ENCODE assay signal across 30 cellular contexts in the genomic region with DNA sequence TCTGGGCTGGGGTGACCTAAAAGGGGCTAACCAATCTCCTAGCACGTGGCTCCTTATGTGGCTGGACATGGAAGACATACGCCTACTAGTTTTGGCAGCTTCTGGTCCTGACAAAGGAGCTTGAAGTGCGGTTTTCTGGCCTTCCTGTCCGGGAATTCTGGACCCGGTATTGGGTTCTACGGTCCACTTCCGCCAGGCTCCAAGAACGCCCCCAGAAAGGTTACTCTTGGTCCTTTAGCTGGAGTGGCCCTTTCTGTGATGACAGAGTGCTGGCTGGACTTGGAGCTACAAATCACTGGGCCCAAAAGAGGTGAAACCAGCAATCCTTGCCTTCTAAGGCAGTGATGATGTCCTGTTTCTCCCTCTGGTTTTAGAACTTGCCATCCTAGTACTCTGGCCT.
"Had no signal": no experiment of that assay in that cellular context is flagged by ENCODE, and none has a peak within 500 bp of the region (broad histone marks: within the 10 kb centered on the region; RNA-seq: fewer than 3 reads in every experiment).

No MANE protein-coding gene starts in this region.

- H3K27me3 ChIP-seq: MG63, Peyer's patch, SJCRH30 had no signal

- H3K36me3 ChIP-seq: MG63, Peyer's patch, SJCRH30 had no signal

- H3K4me3 ChIP-seq: MG63, Peyer's patch, SJCRH30, SK-N-MC had no signal

- ATAC-seq: activated CD8-positive, alpha-beta T cell treated with anti-CD3 and anti-CD28 coated beads for 36 hours; activated T-cell treated with anti-CD3 and anti-CD28 coated beads, Interleukin-2, amount 50 U/mL, for 72 hours; activated T-helper 17 cell treated with anti-CD3 and anti-CD28 coated beads, Interleukin-2, amount 50 U/mL, for 72 hours; PC-3 had no signal

- H3K27ac ChIP-seq: Peyer's patch, RWPE1, SJCRH30, SK-N-MC had no signal

- DNase-seq: activated CD4-positive, alpha-beta T cell treated with anti-CD3 and anti-CD28 coated beads, Interleukin-2, amount 10 ng/mL, durations not matched to agents 24 days and 14 days; activated CD4-positive, alpha-beta T cell treated with anti-CD3 and anti-CD28 coated beads, Interleukin-2, amount 50 U/mL, for 4 hours; activated CD8-positive, alpha-beta T cell treated with anti-CD3 and anti-CD28 coated beads for 36 hours; activated effector memory CD4-positive, alpha-beta T cell treated with anti-CD3 and anti-CD28 coated beads, Interleukin-2, amount 50 U/mL, for 16 hours; activated naive CD4-positive, alpha-beta T cell; activated naive CD4-positive, alpha-beta T cell treated with anti-CD3 and anti-CD28 coated beads, Interleukin-2, amount 50 U/mL, for 16 hours; activated naive CD8-positive, alpha-beta T cell treated with anti-CD3 and anti-CD28 coated beads for 36 hours; activated T-cell treated with anti-CD3 and anti-CD28 coated beads, Interleukin-2, amount 50 U/mL, for 1 hour; activated T-cell treated with anti-CD3 and anti-CD28 coated beads, Interleukin-2, amount 50 U/mL, for 72 hours; amygdala; central memory CD4-positive, alpha-beta T cell; Kasumi-1; KG1; MG63; NCI-H1048; NCI-H1105 treated with DMSO at 0.1 percent for 48 hours; NCI-H1436; NCI-H1694; NCI-H1930; NCI-H2081 treated with DMSO at 0.1 percent for 48 hours; NCI-H345; NCI-H524 treated with DMSO at 0.1 percent for 48 hours; PC-3; Peyer's patch; SHP77; SJCRH30; T1000 had no signal

- H3K9me3 ChIP-seq: MG63, Peyer's patch, SJCRH30 had no signal
